Comparison of ENCODE assay signal across 1 cellular context in the genomic region with DNA sequence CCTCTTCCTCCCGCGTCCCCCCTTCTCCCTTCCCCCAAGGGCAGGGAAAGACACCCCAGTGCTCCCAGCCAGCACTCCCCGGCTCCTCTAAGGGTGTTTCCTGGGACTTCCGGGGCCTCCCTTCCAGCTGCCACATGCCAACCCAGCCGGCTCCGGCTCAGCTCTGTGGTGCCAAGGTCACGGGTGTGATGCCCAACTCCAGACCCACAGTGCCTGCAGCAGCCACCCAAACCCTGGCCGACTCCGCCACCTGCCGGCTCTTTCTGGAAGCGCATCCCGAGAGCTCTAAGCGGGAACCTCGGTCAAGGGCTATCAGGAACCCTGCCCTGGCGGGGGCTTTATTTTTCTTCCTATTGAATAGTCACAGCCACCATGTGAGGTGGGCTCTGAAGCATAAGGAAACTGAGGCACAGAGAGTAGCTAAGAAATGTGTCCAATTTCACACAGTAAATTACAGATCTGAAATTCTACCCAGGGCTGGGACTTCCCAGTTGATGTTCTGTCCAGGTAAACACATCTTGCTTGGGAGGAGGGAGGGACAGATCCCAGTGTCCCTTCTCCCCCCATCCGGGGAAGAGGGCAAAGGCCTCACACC.
TF ChIP-seq lines count a peak whose summit lies in the region.

No MANE protein-coding gene starts in this region.

TF ChIP-seq in endothelial cell of umbilical vein, 7 proteins besides CTCF, POLR2A, EP300 and RAD21 (continued from another document):
- TF ChIP-seq JUN (IDR thresholded peaks at IDR 0.05; ENCODE audit: borderline replicate concordance, insufficient read depth, insufficient read length, low read depth), result no peak
